1 cellular context compared by ENCODE assay signal in genomic region chr6:157904999-157905398, GRCh38.
TF ChIP-seq lines count a peak whose summit lies in the region.

No MANE protein-coding gene starts in this region.

TF ChIP-seq in GM23338, 12 proteins besides CTCF, POLR2A, EP300 and RAD21 (continued from another document):
- TF ChIP-seq, protein P1, sequence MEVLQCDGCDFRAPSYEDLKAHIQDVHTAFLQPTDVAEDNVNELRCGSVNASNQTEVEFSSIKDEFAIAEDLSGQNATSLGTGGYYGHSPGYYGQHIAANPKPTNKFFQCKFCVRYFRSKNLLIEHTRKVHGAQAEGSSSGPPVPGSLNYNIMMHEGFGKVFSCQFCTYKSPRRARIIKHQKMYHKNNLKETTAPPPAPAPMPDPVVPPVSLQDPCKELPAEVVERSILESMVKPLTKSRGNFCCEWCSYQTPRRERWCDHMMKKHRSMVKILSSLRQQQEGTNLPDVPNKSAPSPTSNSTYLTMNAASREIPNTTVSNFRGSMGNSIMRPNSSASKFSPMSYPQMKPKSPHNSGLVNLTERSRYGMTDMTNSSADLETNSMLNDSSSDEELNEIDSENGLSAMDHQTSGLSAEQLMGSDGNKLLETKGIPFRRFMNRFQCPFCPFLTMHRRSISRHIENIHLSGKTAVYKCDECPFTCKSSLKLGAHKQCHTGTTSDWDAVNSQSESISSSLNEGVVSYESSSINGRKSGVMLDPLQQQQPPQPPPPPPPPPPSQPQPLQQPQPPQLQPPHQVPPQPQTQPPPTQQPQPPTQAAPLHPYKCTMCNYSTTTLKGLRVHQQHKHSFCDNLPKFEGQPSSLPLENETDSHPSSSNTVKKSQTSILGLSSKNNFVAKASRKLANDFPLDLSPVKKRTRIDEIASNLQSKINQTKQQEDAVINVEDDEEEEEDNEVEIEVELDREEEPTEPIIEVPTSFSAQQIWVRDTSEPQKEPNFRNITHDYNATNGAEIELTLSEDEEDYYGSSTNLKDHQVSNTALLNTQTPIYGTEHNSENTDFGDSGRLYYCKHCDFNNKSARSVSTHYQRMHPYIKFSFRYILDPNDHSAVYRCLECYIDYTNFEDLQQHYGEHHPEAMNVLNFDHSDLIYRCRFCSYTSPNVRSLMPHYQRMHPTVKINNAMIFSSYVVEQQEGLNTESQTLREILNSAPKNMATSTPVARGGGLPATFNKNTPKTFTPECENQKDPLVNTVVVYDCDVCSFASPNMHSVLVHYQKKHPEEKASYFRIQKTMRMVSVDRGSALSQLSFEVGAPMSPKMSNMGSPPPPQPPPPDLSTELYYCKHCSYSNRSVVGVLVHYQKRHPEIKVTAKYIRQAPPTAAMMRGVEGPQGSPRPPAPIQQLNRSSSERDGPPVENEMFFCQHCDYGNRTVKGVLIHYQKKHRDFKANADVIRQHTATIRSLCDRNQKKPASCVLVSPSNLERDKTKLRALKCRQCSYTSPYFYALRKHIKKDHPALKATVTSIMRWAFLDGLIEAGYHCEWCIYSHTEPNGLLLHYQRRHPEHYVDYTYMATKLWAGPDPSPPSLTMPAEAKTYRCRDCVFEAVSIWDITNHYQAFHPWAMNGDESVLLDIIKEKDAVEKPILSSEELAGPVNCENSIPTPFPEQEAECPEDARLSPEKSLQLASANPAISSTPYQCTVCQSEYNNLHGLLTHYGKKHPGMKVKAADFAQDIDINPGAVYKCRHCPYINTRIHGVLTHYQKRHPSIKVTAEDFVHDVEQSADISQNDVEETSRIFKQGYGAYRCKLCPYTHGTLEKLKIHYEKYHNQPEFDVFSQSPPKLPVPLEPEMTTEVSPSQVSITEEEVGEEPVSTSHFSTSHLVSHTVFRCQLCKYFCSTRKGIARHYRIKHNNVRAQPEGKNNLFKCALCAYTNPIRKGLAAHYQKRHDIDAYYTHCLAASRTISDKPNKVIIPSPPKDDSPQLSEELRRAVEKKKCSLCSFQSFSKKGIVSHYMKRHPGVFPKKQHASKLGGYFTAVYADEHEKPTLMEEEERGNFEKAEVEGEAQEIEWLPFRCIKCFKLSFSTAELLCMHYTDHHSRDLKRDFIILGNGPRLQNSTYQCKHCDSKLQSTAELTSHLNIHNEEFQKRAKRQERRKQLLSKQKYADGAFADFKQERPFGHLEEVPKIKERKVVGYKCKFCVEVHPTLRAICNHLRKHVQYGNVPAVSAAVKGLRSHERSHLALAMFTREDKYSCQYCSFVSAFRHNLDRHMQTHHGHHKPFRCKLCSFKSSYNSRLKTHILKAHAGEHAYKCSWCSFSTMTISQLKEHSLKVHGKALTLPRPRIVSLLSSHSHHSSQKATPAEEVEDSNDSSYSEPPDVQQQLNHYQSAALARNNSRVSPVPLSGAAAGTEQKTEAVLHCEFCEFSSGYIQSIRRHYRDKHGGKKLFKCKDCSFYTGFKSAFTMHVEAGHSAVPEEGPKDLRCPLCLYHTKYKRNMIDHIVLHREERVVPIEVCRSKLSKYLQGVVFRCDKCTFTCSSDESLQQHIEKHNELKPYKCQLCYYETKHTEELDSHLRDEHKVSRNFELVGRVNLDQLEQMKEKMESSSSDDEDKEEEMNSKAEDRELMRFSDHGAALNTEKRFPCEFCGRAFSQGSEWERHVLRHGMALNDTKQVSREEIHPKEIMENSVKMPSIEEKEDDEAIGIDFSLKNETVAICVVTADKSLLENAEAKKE (CRISPR knock-in tag; IDR thresholded peaks at IDR 0.05): no peak
